In genomic region chr1:161542091-161542559, GRCh38 we compare ENCODE assay signal across 8 cellular contexts.
DNase-seq lines count a peak whose midpoint lies in the region; ATAC-seq and TF ChIP-seq lines count a peak whose summit lies in the region.
"Not testable (repeated sequence)": the region's sequence is repeated elsewhere in the genome, so short reads cannot be mapped to it uniquely, and the experiment has no call there.

No MANE protein-coding gene starts in this region.

- H3K27me3 Mint-ChIP-seq in central memory CD8-positive, alpha-beta T cell: not testable (repeated sequence)

- peak overlapping the region; percentile 49 for H3K4me3 Mint-ChIP-seq in central memory CD8-positive, alpha-beta T cell
- peak overlapping the region; percentile 79 for H3K4me3 Mint-ChIP-seq in stimulated activated effector memory CD8-positive, alpha-beta T cell treated with anti-CD3 and anti-CD28 coated beads, Interleukin-12 subunit alpha, Interleukin-12 subunit beta, amount 100 ng/mL, for 72 hours

- H3K36me3 Mint-ChIP-seq in central memory CD8-positive, alpha-beta T cell (ENCODE audit: insufficient read depth): peaks cover 20% of the 10 kb centered on the region
- H3K36me3 Mint-ChIP-seq in stimulated activated effector memory CD8-positive, alpha-beta T cell treated with anti-CD3 and anti-CD28 coated beads, Interleukin-12 subunit alpha, Interleukin-12 subunit beta, amount 100 ng/mL, for 72 hours: peaks cover 17% of the 10 kb centered on the region

- ATAC-seq in GM19395 (IDR thresholded peaks at IDR 0.05; ENCODE audit: unreplicated experiment) (peak; percentile 72), HG02610 (IDR thresholded peaks at IDR 0.05; ENCODE audit: unreplicated experiment) (peak; percentile 55), HG03342 (IDR thresholded peaks at IDR 0.05; ENCODE audit: unreplicated experiment) (peak; percentile 41)
- peak; percentile 80 for ATAC-seq in central memory CD8-positive, alpha-beta T cell (replicated peaks; ENCODE audit: extremely low read depth, poor library complexity, severe bottlenecking)
- peak; percentile 80 for ATAC-seq in stimulated activated effector memory CD8-positive, alpha-beta T cell treated with anti-CD3 and anti-CD28 coated beads, Interleukin-12 subunit alpha, Interleukin-12 subunit beta, amount 100 ng/mL, for 72 hours

- H3K9me3 Mint-ChIP-seq in central memory CD8-positive, alpha-beta T cell; stimulated activated effector memory CD8-positive, alpha-beta T cell treated with anti-CD3 and anti-CD28 coated beads, Interleukin-12 subunit alpha, Interleukin-12 subunit beta, amount 100 ng/mL, for 72 hours: not testable (repeated sequence)

- not testable (repeated sequence) for TF ChIP-seq CTCF in GM13976 (IDR thresholded peaks at IDR 0.05; ENCODE audit: borderline replicate concordance, control extremely low read depth, extremely low read depth, insufficient read depth, missing control alignments)

- peak overlapping the region; percentile 99 for H3K27ac Mint-ChIP-seq in central memory CD8-positive, alpha-beta T cell (ENCODE audit: low read depth)
- peak overlapping the region; percentile 1 for H3K27ac Mint-ChIP-seq in stimulated activated effector memory CD8-positive, alpha-beta T cell treated with anti-CD3 and anti-CD28 coated beads, Interleukin-12 subunit alpha, Interleukin-12 subunit beta, amount 100 ng/mL, for 72 hours

- in situ Hi-C loops in GM13976 (cut with MboI; ENCODE audit: low sequenced_read_pairs, unreplicated experiment): not testable (repeated sequence)

- peak; percentile 51 for DNase-seq in GM13976 (ENCODE audit: low spot score)
- DNase-seq in T-helper 1 cell: peak in 3 of 5 donors; percentile 22 to 78 (median 38)
- peak; percentile 46 for DNase-seq in activated T-cell treated with anti-CD3 and anti-CD28 coated beads for 4 hours
- peak in 1 of 2 donors; percentile 71 for DNase-seq in central memory CD8-positive, alpha-beta T cell (ENCODE audit: low spot score in 2 of 2)
- peak; percentile 53 to 85 for DNase-seq in stimulated activated effector memory CD8-positive, alpha-beta T cell treated with anti-CD3 and anti-CD28 coated beads, Interleukin-12 subunit alpha, Interleukin-12 subunit beta, amount 100 ng/mL, for 72 hours (ENCODE audit: low spot score in 2 of 2)

- peaks cover 61% of the 10 kb centered on the region for H3K4me1 Mint-ChIP-seq in central memory CD8-positive, alpha-beta T cell
- H3K4me1 Mint-ChIP-seq in stimulated activated effector memory CD8-positive, alpha-beta T cell treated with anti-CD3 and anti-CD28 coated beads, Interleukin-12 subunit alpha, Interleukin-12 subunit beta, amount 100 ng/mL, for 72 hours: peaks cover 48% of the 10 kb centered on the region
